Comparison of ENCODE assay signal across 17 cellular contexts in genomic region chr11:126140106-126140931, GRCh38.
DNase-seq lines count a peak whose midpoint lies in the region; ATAC-seq, FAIRE-seq and TF ChIP-seq lines count a peak whose summit lies in the region.
"Had no signal": no experiment of that assay in that cellular context is flagged by ENCODE, and none has a peak within 500 bp of the region (broad histone marks: within the 10 kb centered on the region; RNA-seq: fewer than 3 reads in every experiment).

No MANE protein-coding gene starts in this region.

- no peak for TF ChIP-seq CTCF in RWPE2 (IDR thresholded peaks at IDR 0.05; ENCODE audit: poor library complexity, severe bottlenecking)

- intact Hi-C loops in left cardiac atrium (cut with DNase I) (no loop called here), sciatic nerve (cut with DNase I) (no loop called here)

- H3K4me1 ChIP-seq in BLaER1: peaks cover 26% of the 10 kb centered on the region
- no peaks in the 10 kb centered on the region for H3K4me1 ChIP-seq in RWPE2 (ENCODE audit: insufficient read depth, poor library complexity, severe bottlenecking)
- H3K4me1 ChIP-seq: prostate gland had no signal

- no peak for FAIRE-seq in RCC 7860 (lab: Jason Lieb, UNC)

- DNase-seq in RWPE2 (ENCODE audit: low spot score) (no peak), left cardiac atrium (no peak), sciatic nerve (ENCODE audit: low spot score) (no peak), RCC 7860 (ENCODE audit: low spot score) (no peak), NCI-H2171 (lab: John Stamatoyannopoulos, UW) (no peak), NCI-H146 treated with DMSO at 0.1 percent for 48 hours (lab: John Stamatoyannopoulos, UW; ENCODE audit: unreplicated experiment) (no peak)
- DNase-seq: activated CD8-positive, alpha-beta memory T cell treated with anti-CD3 and anti-CD28 coated beads, Interleukin-2, amount 10 ng/mL, durations not matched to agents 7 days and 5 days; CD4-positive, alpha-beta memory T cell; mammary epithelial cell; MV-4-11; stimulated activated CD4-positive, alpha-beta T cell treated with anti-CD3 and anti-CD28 coated beads, Interleukin-4, amount 100 ng/mL, for 24 hours had no signal

- peak overlapping the region; percentile 45 for H3K4me2 ChIP-seq in BLaER1

- ATAC-seq in RWPE2 (ENCODE audit: low read depth) (peak; percentile 10; the same call in 1 of the 3 replicates), left cardiac atrium (peak; percentile 18 to 41), sciatic nerve (peak; percentile 8), GM21515 (IDR thresholded peaks at IDR 0.05; ENCODE audit: unreplicated experiment) (no peak)
- ATAC-seq: activated CD8-positive, alpha-beta memory T cell treated with anti-CD3 and anti-CD28 coated beads, Interleukin-2, amount 10 ng/mL, durations not matched to agents 7 days and 5 days; stimulated activated memory B cell treated with anti-CD40 and anti-IgM and Interleukin-4, amounts not matched to agents 10 μg/mL and 1 μg/mL and 100 μg/mL, for 72 hours had no signal

- H3K27me3 ChIP-seq in BLaER1: no peaks in the 10 kb centered on the region
- H3K27me3 ChIP-seq in RWPE2 (ENCODE audit: insufficient read depth, poor library complexity, severe bottlenecking): peaks cover 7% of the 10 kb centered on the region

- H3K9me3 ChIP-seq in BLaER1: no peaks in the 10 kb centered on the region
- H3K9me3 ChIP-seq in RWPE2 (ENCODE audit: severe bottlenecking): no peaks in the 10 kb centered on the region
- H3K9me3 ChIP-seq: prostate gland had no signal

- no peak overlapping the region for H3K9ac ChIP-seq in BLaER1

- H3K4me3 ChIP-seq in BLaER1: no peak overlapping the region
- no peak overlapping the region for H3K4me3 ChIP-seq in RWPE2 (ENCODE audit: severe bottlenecking)
- H3K4me3 ChIP-seq: prostate gland had no signal

- no peaks in the 10 kb centered on the region for H4K20me1 ChIP-seq in BLaER1

- H3K27ac ChIP-seq in BLaER1 (no peak overlapping the region), RWPE2 (ENCODE audit: poor library complexity, severe bottlenecking) (no peak overlapping the region)
- H3K27ac ChIP-seq: epithelial cell of prostate, prostate gland, RWPE1 had no signal

- H3K36me3 ChIP-seq in BLaER1 (peaks cover 20% of the 10 kb centered on the region; the same call in 1 of the 2 replicates), RWPE2 (ENCODE audit: low read depth) (no peaks in the 10 kb centered on the region)
- H3K36me3 ChIP-seq: prostate gland had no signal
